Comparison of ENCODE assay signal across 20 cellular contexts in genomic region chr17:47811709-47812108, GRCh38. TPM values are rescaled to one million over a fixed set of nuclear protein-coding genes. Genes with fewer than 3 reads are reported as not detected.
DNase-seq lines count a peak whose midpoint lies in the region; ATAC-seq lines count a peak whose summit lies in the region.
"Had no signal": no experiment of that assay in that cellular context is flagged by ENCODE, and none has a peak within 500 bp of the region (broad histone marks: within the 10 kb centered on the region; RNA-seq: fewer than 3 reads in every experiment).

No MANE protein-coding gene starts in this region.

- H3K9me3 ChIP-seq in T-helper 17 cell (ENCODE audit: control insufficient read depth, low read length, poor library complexity, severe bottlenecking) (no peaks in the 10 kb centered on the region), skeletal muscle tissue (ENCODE audit: control insufficient read depth in 3 of 3, low read length in 3 of 3) (no peaks in the 10 kb centered on the region)
- H3K9me3 ChIP-seq: A549, heart left ventricle, left lung had no signal

- H3K4me1 Mint-ChIP-seq in activated T-cell treated with anti-CD3 and anti-CD28 coated beads, Interleukin-2, amount 50 U/mL, for 72 hours (ENCODE audit: low read depth): peaks cover 11% of the 10 kb centered on the region
- H3K4me1 Mint-ChIP-seq in T-helper 17 cell (peaks cover 17% of the 10 kb centered on the region), immature natural killer cell (peaks cover 23 to 28% of the 10 kb centered on the region in 2 donors)

- peak overlapping the region; percentile 25 for H3K27ac ChIP-seq in skeletal muscle tissue (ENCODE audit: low read depth, low read length)
- H3K27ac ChIP-seq: brain microvascular endothelial cell, heart left ventricle, left lung had no signal

- no peaks in the 10 kb centered on the region for H3K27me3 ChIP-seq in skeletal muscle tissue (ENCODE audit: control insufficient read depth in 3 of 3, insufficient read depth in 3 of 3, low read length in 3 of 3)
- H3K27me3 ChIP-seq: brain microvascular endothelial cell, heart left ventricle, left lung had no signal

- DNase-seq in activated T-cell treated with anti-CD3 and anti-CD28 coated beads, Interleukin-2, amount 50 U/mL, for 72 hours: no peak
- DNase-seq in activated T-cell treated with anti-CD3 and anti-CD28 coated beads, Interleukin-2, amount 50 U/mL, for 48 hours: no peak
- DNase-seq in T-helper 17 cell (no peak), immature natural killer cell (no peak), retina (no peak), NCI-H128 (lab: John Stamatoyannopoulos, UW; ENCODE audit: unreplicated experiment) (no peak)
- DNase-seq: activated CD4-positive, alpha-beta T cell treated with anti-CD3 and anti-CD28 coated beads for 4 hours; brain microvascular endothelial cell; cortex of kidney; left lung; NCI-H1105 treated with DMSO at 0.1 percent for 48 hours; NCI-H2107; NCI-H510A; RPMI8226 had no signal

- peak overlapping the region in 2 of 3 donors; percentile 5 to 23 for H3K9ac ChIP-seq in skeletal muscle tissue (ENCODE audit: low read depth in 1 of 3, low read length in 3 of 3)

- no peak overlapping the region for H3K4me3 ChIP-seq in skeletal muscle tissue (ENCODE audit: low read length in 3 of 3)
- H3K4me3 ChIP-seq: A549, heart left ventricle, left lung had no signal

- H3K36me3 Mint-ChIP-seq in activated T-cell treated with anti-CD3 and anti-CD28 coated beads, Interleukin-2, amount 50 U/mL, for 72 hours (ENCODE audit: insufficient read depth in 2 of 2): peaks cover 0 to 5% of the 10 kb centered on the region in 2 donors
- H3K36me3 Mint-ChIP-seq in T-helper 17 cell (ENCODE audit: low read depth) (peaks cover 26% of the 10 kb centered on the region), immature natural killer cell (peaks cover 22 to 49% (median 31%) of the 10 kb centered on the region in 3 donors)

- peak overlapping the region; percentile 31 for H3K27ac Mint-ChIP-seq in activated T-cell treated with anti-CD3 and anti-CD28 coated beads, Interleukin-2, amount 50 U/mL, for 72 hours
- H3K27ac Mint-ChIP-seq in T-helper 17 cell: peak overlapping the region; percentile 87
- peak overlapping the region; percentile 71 to 94 (median 86) for H3K27ac Mint-ChIP-seq in immature natural killer cell

- peaks cover 63 to 87% (median 78%) of the 10 kb centered on the region in 3 donors for H3K36me3 ChIP-seq in skeletal muscle tissue (ENCODE audit: control insufficient read depth in 3 of 3, insufficient read depth in 3 of 3, low read length in 3 of 3)

- H3K9me3 Mint-ChIP-seq in activated T-cell treated with anti-CD3 and anti-CD28 coated beads, Interleukin-2, amount 50 U/mL, for 72 hours: no peaks in the 10 kb centered on the region
- H3K9me3 Mint-ChIP-seq in immature natural killer cell: no peaks in the 10 kb centered on the region

- no peaks in the 10 kb centered on the region for H3K27me3 Mint-ChIP-seq in activated T-cell treated with anti-CD3 and anti-CD28 coated beads, Interleukin-2, amount 50 U/mL, for 72 hours (ENCODE audit: low read depth)
- H3K27me3 Mint-ChIP-seq in T-helper 17 cell (no peaks in the 10 kb centered on the region), immature natural killer cell (ENCODE audit: low read depth in 3 of 3) (peaks cover 0 to 5% (median 3%) of the 10 kb centered on the region in 3 donors)

- no peak for ATAC-seq in activated T-cell treated with anti-CD3 and anti-CD28 coated beads, Interleukin-2, amount 50 U/mL, for 72 hours (replicated peaks in 1 of 2)
- ATAC-seq in T-helper 17 cell: no peak
- ATAC-seq in GM19463 (IDR thresholded peaks at IDR 0.05; ENCODE audit: unreplicated experiment): no peak
- ATAC-seq: A549, HCT116, heart left ventricle, HepG2, left lung had no signal

- no peak overlapping the region for H3K4me3 Mint-ChIP-seq in activated T-cell treated with anti-CD3 and anti-CD28 coated beads, Interleukin-2, amount 50 U/mL, for 72 hours
- H3K4me3 Mint-ChIP-seq in T-helper 17 cell (no peak overlapping the region), immature natural killer cell (no peak overlapping the region)

- H3K4me1 ChIP-seq in skeletal muscle tissue (ENCODE audit: control insufficient read depth in 3 of 3, insufficient read depth in 3 of 3, low read length in 3 of 3): peaks cover 11 to 63% (median 19%) of the 10 kb centered on the region in 3 donors

RNA-seq across cellular contexts. Expression of gene OSBPL7, which starts 9.9 kb away (rescaled TPM):
- 10 to 100 TPM; 23.9 to 24.9 TPM for total RNA-seq in activated T-cell treated with anti-CD3 and anti-CD28 coated beads, Interleukin-2, amount 50 U/mL, for 72 hours
- total RNA-seq in T-helper 17 cell: 10 to 100 TPM; 52.4 to 59.6 TPM
- polyA plus RNA-seq in immature natural killer cell: 1 to 10 TPM; 2.7 to 7.5 (median 3.8) TPM
- 8.4 TPM for total RNA-seq in skeletal muscle tissue

RNA-seq across cellular contexts. Expression of gene MRPL10, which starts 19.6 kb away (rescaled TPM):
- 10 to 100 TPM; 81.7 to 83.5 TPM for total RNA-seq in activated T-cell treated with anti-CD3 and anti-CD28 coated beads, Interleukin-2, amount 50 U/mL, for 72 hours
- total RNA-seq in T-helper 17 cell (10 to 100 TPM; 82.3 to 90.2 TPM), skeletal muscle tissue (19.8 TPM)
- 100 to 1,000 TPM in 2 of 3 donors, 10 to 100 TPM in 1; 50.5 to 189 (median 114) TPM for polyA plus RNA-seq in immature natural killer cell

RNA-seq across cellular contexts. Expression of gene LRRC46, which starts 19.8 kb away (rescaled TPM):
- total RNA-seq in activated T-cell treated with anti-CD3 and anti-CD28 coated beads, Interleukin-2, amount 50 U/mL, for 72 hours: under 1 TPM; 0.46 to 0.83 TPM
- total RNA-seq in T-helper 17 cell (under 1 TPM; 0.90 to 0.99 TPM), skeletal muscle tissue (not detected)
- polyA plus RNA-seq in immature natural killer cell: under 1 TPM in 2 of 3 donors, not detected in 1; 0.66 to 0.82 TPM

RNA-seq across cellular contexts. Expression of gene SCRN2, which starts 29.4 kb away (rescaled TPM):
- 10 to 100 TPM; 16.1 to 17.6 TPM for total RNA-seq in activated T-cell treated with anti-CD3 and anti-CD28 coated beads, Interleukin-2, amount 50 U/mL, for 72 hours
- total RNA-seq in T-helper 17 cell (10 to 100 TPM; 21.4 to 27.1 TPM), skeletal muscle tissue (29.2 TPM)
- polyA plus RNA-seq in immature natural killer cell: 10 to 100 TPM; 17.7 to 41.2 (median 22.5) TPM

RNA-seq across cellular contexts. Expression of gene SP6, which starts 39.3 kb away (rescaled TPM):
- under 1 TPM; 0.12 to 0.28 TPM for total RNA-seq in activated T-cell treated with anti-CD3 and anti-CD28 coated beads, Interleukin-2, amount 50 U/mL, for 72 hours
- total RNA-seq in T-helper 17 cell (under 1 TPM; 0.20 to 0.21 TPM), skeletal muscle tissue (under 0.01 TPM)
- not detected for polyA plus RNA-seq in immature natural killer cell

Comparison
In these comparisons a context has a peak if more than half of its experiments do, and no peak if none do; other contexts are left out.
1. H3K27ac Mint-ChIP-seq: peak in every context shown above with its lines; median percentile 87 in T-helper 17 cell; 86 in immature natural killer cell; 31 in activated T-cell treated with anti-CD3 and anti-CD28 coated beads, Interleukin-2, amount 50 U/mL, for 72 hours.